Comparison of ENCODE assay signal across 8 cellular contexts in genomic region chr4:26321326-26322276, GRCh38. TPM values are rescaled to one million over a fixed set of nuclear protein-coding genes. Genes with fewer than 3 reads are reported as not detected.
A peak's percentile ranks its signal among the peaks of the same experiment; 100 is the strongest.
DNase-seq lines count a peak whose midpoint lies in the region; ATAC-seq and TF ChIP-seq lines count a peak whose summit lies in the region.

No MANE protein-coding gene starts in this region.

- no peaks in the 10 kb centered on the region for H3K9me3 ChIP-seq in esophagus muscularis mucosa
- peaks cover 0 to 3% of the 10 kb centered on the region in 2 donors for H3K9me3 ChIP-seq in neuronal stem cell (replicated peaks in 1 of 2; ENCODE audit: control insufficient read depth in 2 of 2, insufficient read depth in 1 of 2, low read depth in 1 of 2, low read length in 2 of 2)
- no peaks in the 10 kb centered on the region for H3K9me3 ChIP-seq in uterus

- H3K27me3 ChIP-seq in esophagus muscularis mucosa (no peaks in the 10 kb centered on the region), neuronal stem cell (ENCODE audit: control insufficient read depth in 3 of 3, insufficient read depth in 3 of 3, low read depth in 1 of 3, low read length in 3 of 3) (no peaks in the 10 kb centered on the region), uterus (no peaks in the 10 kb centered on the region)

- H4K8ac ChIP-seq in neuronal stem cell (ENCODE audit: low read depth, low read length): no peak overlapping the region

- H2BK5ac ChIP-seq in neuronal stem cell (ENCODE audit: low read length): no peak overlapping the region

- ATAC-seq in GM19351 (IDR thresholded peaks at IDR 0.05; ENCODE audit: unreplicated experiment) (no peak), HG02763 (IDR thresholded peaks at IDR 0.05; ENCODE audit: unreplicated experiment) (no peak)

- TF ChIP-seq EP300 in esophagus muscularis mucosa (IDR thresholded peaks at IDR 0.05): no peak

- no peak overlapping the region for H3K23ac ChIP-seq in neuronal stem cell (ENCODE audit: low read depth, low read length, poor library complexity)

- H3K27ac ChIP-seq in esophagus muscularis mucosa (replicated peaks in 1 of 4) (peak overlapping the region; percentile 90 to 98 (median 95)), neuronal stem cell (replicated peaks; ENCODE audit: low read length) (peak overlapping the region; percentile 99), uterus (peak overlapping the region; percentile 98 to 99)

- H3K4me3 ChIP-seq in NB4 (ENCODE audit: low read depth, low read length) (peak overlapping the region; percentile 89), esophagus muscularis mucosa (peak overlapping the region; percentile 66 to 86 (median 82)), neuronal stem cell (ENCODE audit: low read length in 2 of 2) (peak overlapping the region; percentile 76 to 93), uterus (peak overlapping the region; percentile 77 to 89)

- intact Hi-C loops in esophagus muscularis mucosa (cut with DNase I): loop anchor here (5.0 kb wide), 2 partner anchors 239 to 294 kb away; no protein-coding TSS in a partner anchor
- intact Hi-C loops in uterus (cut with DNase I; ENCODE audit: low total_unique reads): no loop called here

- peak overlapping the region; percentile 6 for H3K18ac ChIP-seq in neuronal stem cell (ENCODE audit: low read length)

- no peaks in the 10 kb centered on the region for H3K36me3 ChIP-seq in esophagus muscularis mucosa
- no peaks in the 10 kb centered on the region for H3K36me3 ChIP-seq in neuronal stem cell (replicated peaks in 1 of 2; ENCODE audit: control insufficient read depth in 2 of 2, insufficient read depth in 2 of 2, low read length in 2 of 2)
- no peaks in the 10 kb centered on the region for H3K36me3 ChIP-seq in uterus

- peak overlapping the region; percentile 56 for H3K9ac ChIP-seq in neuronal stem cell (ENCODE audit: low read depth, low read length, poor library complexity)

- DNase-seq in EL (peak; percentile 31), NB4 (ENCODE audit: low read depth) (peak; percentile 70), activated T-cell treated with anti-CD3 and anti-CD28 coated beads for 24 hours (ENCODE audit: low read depth) (peak; percentile 10), esophagus muscularis mucosa (ENCODE audit: extremely low spot score) (no peak), neuronal stem cell (ENCODE audit: low spot score) (no peak), uterus (peak; percentile 18 to 31)

- TF ChIP-seq POLR2A in NB4 (IDR thresholded peaks at IDR 0.05; ENCODE audit: extremely low read depth, insufficient read length): no peak
- TF ChIP-seq POLR2A in esophagus muscularis mucosa (IDR thresholded peaks at IDR 0.05; ENCODE audit: low read depth): no peak
- no peak for TF ChIP-seq POLR2A in uterus (IDR thresholded peaks at IDR 0.05)

- H2BK15ac ChIP-seq in neuronal stem cell (ENCODE audit: low read length): no peak overlapping the region

- no peak for TF ChIP-seq CTCF in NB4 (IDR thresholded peaks at IDR 0.05; ENCODE audit: low read depth, low read length)
- no peak for TF ChIP-seq CTCF in esophagus muscularis mucosa (IDR thresholded peaks at IDR 0.05)
- no peak for TF ChIP-seq CTCF in uterus (IDR thresholded peaks at IDR 0.05)

- H3K79me1 ChIP-seq in neuronal stem cell (ENCODE audit: low read depth, low read length): no peaks in the 10 kb centered on the region

- H3K4me2 ChIP-seq in neuronal stem cell (ENCODE audit: insufficient read depth, low read length, poor library complexity, severe bottlenecking): peak overlapping the region; percentile 91

- under 1% methylated on average over 39 of the region's 58 CpGs for WGBS in esophagus muscularis mucosa
- WGBS in neuronal stem cell (ENCODE audit: extremely low coverage in 2 of 2, insufficient read length in 2 of 2, insufficient replicate concordance in 1 of 2), 2 donors: no CpG with 5 or more reads among the region's 58 CpGs

- H2BK120ac ChIP-seq in neuronal stem cell (ENCODE audit: low read depth, low read length): no peak overlapping the region

- H3K14ac ChIP-seq in neuronal stem cell (ENCODE audit: low read length): no peak overlapping the region

- H3K4me1 ChIP-seq in esophagus muscularis mucosa: peaks cover 25 to 53% (median 39%) of the 10 kb centered on the region in 4 donors
- peaks cover 0 to 10% of the 10 kb centered on the region in 2 donors for H3K4me1 ChIP-seq in neuronal stem cell (ENCODE audit: control insufficient read depth in 2 of 2, insufficient read depth in 1 of 2, low read depth in 1 of 2, low read length in 2 of 2)
- peaks cover 0 to 5% of the 10 kb centered on the region in 2 donors for H3K4me1 ChIP-seq in uterus

- H4K91ac ChIP-seq in neuronal stem cell (ENCODE audit: low read depth, low read length, poor library complexity): no peak overlapping the region

- peak overlapping the region; percentile 66 for H2AFZ ChIP-seq in neuronal stem cell (ENCODE audit: low read length)

- H2BK12ac ChIP-seq in neuronal stem cell (ENCODE audit: low read length): no peak overlapping the region

- H3K4ac ChIP-seq in neuronal stem cell (ENCODE audit: low read length): no peak overlapping the region

- peak overlapping the region; percentile 10 for H2AK5ac ChIP-seq in neuronal stem cell (ENCODE audit: low read depth, low read length)

RNA-seq across cellular contexts. Expression of gene RBPJ, which starts 0.8 kb away (rescaled TPM):
- total RNA-seq in esophagus muscularis mucosa: 10 to 100 TPM; 49.7 to 75.2 (median 60.8) TPM
- 102 TPM for polyA plus RNA-seq in neuronal stem cell (2013, experiment 1 of 2)
- polyA plus RNA-seq in neuronal stem cell (2013, experiment 2 of 2): 105 TPM
- 100 to 1,000 TPM in 2 of 4 donors, 10 to 100 TPM in 2; 42.9 to 238 (median 75.2) TPM for total RNA-seq in uterus

Comparison
In these comparisons a context has a peak if more than half of its experiments do, and no peak if none do; other contexts are left out.
1. DNase-seq: peak in EL (single experiment), NB4 (single experiment), activated T-cell treated with anti-CD3 and anti-CD28 coated beads for 24 hours (single experiment) and uterus (2 of 2); none in esophagus muscularis mucosa (single experiment) and neuronal stem cell (single experiment).
2. Peak in every context shown above with its lines, with median percentiles within 50 percentile points of each other: H3K4me3 ChIP-seq and H3K27ac ChIP-seq.